Comparison of ENCODE assay signal across 8 cellular contexts in the genomic region with DNA sequence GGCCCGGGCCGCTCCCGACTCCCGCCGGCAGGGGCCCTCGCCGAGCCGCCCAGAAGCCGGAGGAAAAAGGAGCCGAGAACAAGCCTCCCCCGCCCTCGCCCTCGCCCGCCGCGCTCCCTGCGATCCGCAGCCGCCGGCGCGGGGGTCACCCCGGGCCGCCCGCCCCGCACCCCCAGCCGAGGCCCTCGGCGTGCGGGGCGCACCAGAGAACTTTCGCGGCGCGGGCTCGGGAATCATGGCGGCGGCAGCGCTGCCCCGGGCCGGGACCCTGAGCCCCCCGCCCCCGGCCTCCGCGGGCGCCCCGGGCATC. TPM values are rescaled to one million over a fixed set of nuclear protein-coding genes. Genes with fewer than 3 reads are reported as not detected.
DNase-seq lines count a peak whose midpoint lies in the region; ATAC-seq lines count a peak whose summit lies in the region.

No MANE protein-coding gene starts in this region.

- no peak overlapping the region for H2AK5ac ChIP-seq in mesenchymal stem cell (ENCODE audit: low read length, severe bottlenecking)

- peak overlapping the region; percentile 99 for H3K9ac ChIP-seq in mesenchymal stem cell (ENCODE audit: low read length)

- peak; percentile 63 for ATAC-seq in HG02885 (IDR thresholded peaks at IDR 0.05; ENCODE audit: poor library complexity, unreplicated experiment)

- no peak overlapping the region for H3K27ac Mint-ChIP-seq in activated CD4-positive, alpha-beta memory T cell treated with anti-CD3 and anti-CD28 coated beads, Interleukin-2, amount 10 ng/mL, durations not matched to agents 7 days and 5 days

- H3K79me1 ChIP-seq in mesenchymal stem cell (replicated peaks; ENCODE audit: low read length, poor library complexity, severe bottlenecking) = peaks cover 4% of the 10 kb centered on the region

- peak overlapping the region; percentile 47 to 95 for H3K14ac ChIP-seq in mesenchymal stem cell (ENCODE audit: low read length in 2 of 2)

- no peaks in the 10 kb centered on the region for H3K27me3 Mint-ChIP-seq in activated CD4-positive, alpha-beta memory T cell treated with anti-CD3 and anti-CD28 coated beads, Interleukin-2, amount 10 ng/mL, durations not matched to agents 7 days and 5 days

- DNase-seq in NCI-H446 (lab: John Stamatoyannopoulos, UW) (peak; percentile 5 to 56), NCI-H446 treated with DMSO at 0.1 percent for 48 hours (lab: John Stamatoyannopoulos, UW) (no peak), NCI-H460 (ENCODE audit: extremely low read depth, low read depth) (peak; percentile 64), mesenchymal stem cell (peak; percentile 64)
- peak; percentile 80 for DNase-seq in activated CD4-positive, alpha-beta memory T cell treated with anti-CD3 and anti-CD28 coated beads, Interleukin-2, amount 10 ng/mL, durations not matched to agents 7 days and 5 days
- DNase-seq in effector CD8-positive, alpha-beta T cell (lab: John Stamatoyannopoulos, UW) = peak; percentile 56
- peak; percentile 42 to 56 for DNase-seq in stimulated activated CD8-positive, alpha-beta memory T cell treated with anti-CD3 and anti-CD28 coated beads, Interleukin-15, amount 100 ng/mL, for 4 hours (ENCODE audit: low read depth in 2 of 2)

- H3K9me3 ChIP-seq in mesenchymal stem cell (ENCODE audit: control insufficient read depth, low read length) = no peaks in the 10 kb centered on the region

- H3K23ac ChIP-seq in mesenchymal stem cell (ENCODE audit: low read length in 2 of 2) = no peak overlapping the region

- H3K4me1 Mint-ChIP-seq in activated CD4-positive, alpha-beta memory T cell treated with anti-CD3 and anti-CD28 coated beads, Interleukin-2, amount 10 ng/mL, durations not matched to agents 7 days and 5 days = peaks cover 20% of the 10 kb centered on the region

- H3K4me2 ChIP-seq in mesenchymal stem cell (ENCODE audit: low read length, poor library complexity, severe bottlenecking) = no peak overlapping the region

- H3K4ac ChIP-seq in mesenchymal stem cell (ENCODE audit: low read depth in 1 of 2, low read length in 2 of 2) = peak overlapping the region; percentile 90 to 96

- H3K9me3 Mint-ChIP-seq in activated CD4-positive, alpha-beta memory T cell treated with anti-CD3 and anti-CD28 coated beads, Interleukin-2, amount 10 ng/mL, durations not matched to agents 7 days and 5 days = no peaks in the 10 kb centered on the region

- H2BK120ac ChIP-seq in mesenchymal stem cell (ENCODE audit: low read depth, low read length) = peak overlapping the region; percentile 95

- peaks cover 28% of the 10 kb centered on the region for H3K4me1 ChIP-seq in mesenchymal stem cell (ENCODE audit: control insufficient read depth, insufficient read depth, low read depth, low read length)

- 0% methylated on average over 31 of the region's 47 CpGs for WGBS in mesenchymal stem cell

- H4K91ac ChIP-seq in mesenchymal stem cell (ENCODE audit: low read length) = peak overlapping the region; percentile 90

- no peak overlapping the region for H3K27ac ChIP-seq in mesenchymal stem cell (ENCODE audit: low read length, poor library complexity, severe bottlenecking)

- peak overlapping the region; percentile 65 for H2BK15ac ChIP-seq in mesenchymal stem cell (ENCODE audit: low read depth, poor library complexity, severe bottlenecking)

- no peaks in the 10 kb centered on the region for H3K27me3 ChIP-seq in mesenchymal stem cell (ENCODE audit: control insufficient read depth in 1 of 2, insufficient read depth in 1 of 2, low read length in 2 of 2)

- H3K4me3 Mint-ChIP-seq in activated CD4-positive, alpha-beta memory T cell treated with anti-CD3 and anti-CD28 coated beads, Interleukin-2, amount 10 ng/mL, durations not matched to agents 7 days and 5 days = no peak overlapping the region

- peak overlapping the region; percentile 85 to 95 for H3K18ac ChIP-seq in mesenchymal stem cell (ENCODE audit: low read depth in 1 of 2, low read length in 2 of 2)

- H2BK5ac ChIP-seq in mesenchymal stem cell (ENCODE audit: low read depth, low read length, poor library complexity, severe bottlenecking) = peak overlapping the region; percentile 67

- POLR2A ChIA-PET in activated CD4-positive, alpha-beta memory T cell treated with anti-CD3 and anti-CD28 coated beads, Interleukin-2, amount 10 ng/mL, durations not matched to agents 7 days and 5 days (lab: Charles Lee) = interaction anchor here (1.4 to 2.1 kb wide), 2 partner anchors 94 to 331 kb away, joined by 3 to 10 read pairs; a partner anchor contains a TSS

- CTCF ChIA-PET in activated CD4-positive, alpha-beta memory T cell treated with anti-CD3 and anti-CD28 coated beads, Interleukin-2, amount 10 ng/mL, durations not matched to agents 7 days and 5 days (lab: Charles Lee) = interaction anchor here (2.1 kb wide), 1 partner anchor 33 kb away, joined by 8 read pairs; no protein-coding TSS in a partner anchor

- H3K4me3 ChIP-seq in mesenchymal stem cell (ENCODE audit: insufficient read depth in 1 of 2, low read depth in 1 of 2, low read length in 2 of 2) = peak overlapping the region; percentile 33 to 95

- no peaks in the 10 kb centered on the region for H3K36me3 Mint-ChIP-seq in activated CD4-positive, alpha-beta memory T cell treated with anti-CD3 and anti-CD28 coated beads, Interleukin-2, amount 10 ng/mL, durations not matched to agents 7 days and 5 days (ENCODE audit: low read depth)

- H4K8ac ChIP-seq in mesenchymal stem cell (ENCODE audit: low read length) = no peak overlapping the region

- no peak overlapping the region for H2AFZ ChIP-seq in mesenchymal stem cell (ENCODE audit: low read depth, low read length)

- H2BK12ac ChIP-seq in mesenchymal stem cell (ENCODE audit: low read length in 2 of 2) = no peak overlapping the region

- H3K36me3 ChIP-seq in mesenchymal stem cell (ENCODE audit: control insufficient read depth in 1 of 2, insufficient read depth in 2 of 2, low read depth in 1 of 2, low read length in 2 of 2) = peaks cover 7 to 32% of the 10 kb centered on the region in 2 experiments

RNA-seq across cellular contexts. Expression of a gene that starts 0.5 kb away (rescaled TPM):
- total RNA-seq in NCI-H460 (2014; rRNA removed; shearing (Covaris generic)) = 114 and 122 TPM in 2 replicates
- 78.7 and 96.9 TPM in 2 replicates for polyA plus RNA-seq in NCI-H460 (2014; cell fraction: nucleus; rRNA removed)
- total RNA-seq in activated CD4-positive, alpha-beta memory T cell treated with anti-CD3 and anti-CD28 coated beads, Interleukin-2, amount 10 ng/mL, durations not matched to agents 7 days and 5 days = 10 to 100 TPM; 20.5 to 21.6 TPM
- 339 TPM for polyA plus RNA-seq in mesenchymal stem cell (2013, experiment 1 of 2)
- 346 TPM for polyA plus RNA-seq in mesenchymal stem cell (2013, experiment 2 of 2)

RNA-seq across cellular contexts. Expression of a gene that starts 37.9 kb away (rescaled TPM):
- 14.3 and 18.8 TPM in 2 replicates for total RNA-seq in NCI-H460 (2014; rRNA removed; shearing (Covaris generic))
- polyA plus RNA-seq in NCI-H460 (2014; cell fraction: nucleus; rRNA removed) = 7.8 and 15.3 TPM in 2 replicates
- 10 to 100 TPM; 29.9 to 30.0 TPM for total RNA-seq in activated CD4-positive, alpha-beta memory T cell treated with anti-CD3 and anti-CD28 coated beads, Interleukin-2, amount 10 ng/mL, durations not matched to agents 7 days and 5 days
- 11.6 TPM for polyA plus RNA-seq in mesenchymal stem cell (2013, experiment 1 of 2)
- polyA plus RNA-seq in mesenchymal stem cell (2013, experiment 2 of 2) = 12.5 TPM

RNA-seq across cellular contexts. Expression of a gene that starts 38.2 kb away (rescaled TPM):
- total RNA-seq in NCI-H460 (2014; rRNA removed; shearing (Covaris generic)) = 82.9 and 90.6 TPM in 2 replicates
- polyA plus RNA-seq in NCI-H460 (2014; cell fraction: nucleus; rRNA removed) = 105 and 172 TPM in 2 replicates
- total RNA-seq in activated CD4-positive, alpha-beta memory T cell treated with anti-CD3 and anti-CD28 coated beads, Interleukin-2, amount 10 ng/mL, durations not matched to agents 7 days and 5 days = 100 to 1,000 TPM; 113 to 116 TPM
- polyA plus RNA-seq in mesenchymal stem cell (2013, experiment 1 of 2) = 10.9 TPM
- polyA plus RNA-seq in mesenchymal stem cell (2013, experiment 2 of 2) = 11.2 TPM
